8 cellular contexts compared by ENCODE assay signal in genomic region chr17:81393684-81394376, GRCh38. TPM values are rescaled to one million over a fixed set of nuclear protein-coding genes. Genes with fewer than 3 reads are reported as not detected.
DNase-seq lines count a peak whose midpoint lies in the region; ATAC-seq lines count a peak whose summit lies in the region.

No MANE protein-coding gene starts in this region.

- peaks cover 30 to 41% of the 10 kb centered on the region in 2 donors for H3K27me3 Mint-ChIP-seq in CD4-positive, alpha-beta memory T cell

- peaks cover 0 to 20% (median 0%) of the 10 kb centered on the region in 8 donors for H3K9me3 Mint-ChIP-seq in CD4-positive, alpha-beta memory T cell

- H3K4me3 Mint-ChIP-seq in CD4-positive, alpha-beta memory T cell, result peak overlapping the region in 7 of 8 donors; percentile 32 to 71 (median 53)

- no peak overlapping the region for H3K4me3 ChIP-seq in CD4-positive, alpha-beta memory T cell (ENCODE audit: low read length in 2 of 2)
- peak overlapping the region; percentile 75 to 82 for H3K4me3 ChIP-seq in muscle layer of duodenum (ENCODE audit: low read depth in 1 of 2, low read length in 2 of 2)

- no peaks in the 10 kb centered on the region for H3K36me3 ChIP-seq in CD4-positive, alpha-beta memory T cell (ENCODE audit: insufficient read depth, low read length)
- no peaks in the 10 kb centered on the region for H3K36me3 ChIP-seq in muscle layer of duodenum (ENCODE audit: control insufficient read depth in 1 of 2, insufficient read depth in 2 of 2, low read length in 2 of 2)

- peaks cover 66% of the 10 kb centered on the region for H3K27me3 ChIP-seq in CD4-positive, alpha-beta memory T cell (ENCODE audit: insufficient read depth, low read length)
- no peaks in the 10 kb centered on the region for H3K27me3 ChIP-seq in muscle layer of duodenum (ENCODE audit: low read depth, low read length)

- H3K4me1 ChIP-seq in CD4-positive, alpha-beta memory T cell (ENCODE audit: insufficient read depth, low read length), result peaks cover 52% of the 10 kb centered on the region
- H3K4me1 ChIP-seq in muscle layer of duodenum (ENCODE audit: control insufficient read depth in 1 of 2, insufficient read depth in 2 of 2, low read length in 2 of 2), result peaks cover 22 to 41% of the 10 kb centered on the region in 2 donors

- H3K9me3 ChIP-seq in CD4-positive, alpha-beta memory T cell (ENCODE audit: control insufficient read depth in 1 of 2, low read length in 2 of 2), result no peaks in the 10 kb centered on the region
- no peaks in the 10 kb centered on the region for H3K9me3 ChIP-seq in muscle layer of duodenum (ENCODE audit: control insufficient read depth in 1 of 2, low read length in 2 of 2)

- peak overlapping the region in 4 of 7 donors; percentile 37 to 90 (median 84) for H3K27ac Mint-ChIP-seq in CD4-positive, alpha-beta memory T cell

- peaks cover 8 to 35% (median 19%) of the 10 kb centered on the region in 4 donors for H3K4me1 Mint-ChIP-seq in CD4-positive, alpha-beta memory T cell

- intact Hi-C loops in CD4-positive, alpha-beta memory T cell (cut with micrococcal nuclease), result loop anchor here (2.0 to 10.0 kb wide), 2 partner anchors 91 to 117 kb away; no protein-coding TSS in a partner anchor

- DNase-seq in CD4-positive, alpha-beta memory T cell, result peak in 2 of 5 donors; percentile 24 to 35
- DNase-seq in NCI-H526 treated with DMSO at 0.1 percent for 48 hours (lab: John Stamatoyannopoulos, UW) (peak; percentile 98), fibroblast of peridontal ligament (ENCODE audit: extremely low read depth) (peak; percentile 100)
- DNase-seq in activated CD8-positive, alpha-beta memory T cell treated with anti-CD3 and anti-CD28 coated beads, Interleukin-2, amount 50 U/mL, for 4 hours, result peak; percentile 44
- peak; percentile 89 for DNase-seq in stimulated activated naive CD8-positive, alpha-beta T cell treated with anti-CD3 and anti-CD28 coated beads, Interleukin-15, Interleukin-2, amounts not matched to agents 100 U/mL and 50 U/mL, for 24 hours

- CTCF ChIA-PET in CD4-positive, alpha-beta memory T cell (lab: Charles Lee; ENCODE audit: partially characterized antibody), result no interaction called here

- ATAC-seq in HG03432 (IDR thresholded peaks at IDR 0.05; ENCODE audit: unreplicated experiment) (peak; percentile 44), GM18502 (IDR thresholded peaks at IDR 0.05; ENCODE audit: poor library complexity, unreplicated experiment) (no peak)
- peak; percentile 24 for ATAC-seq in stimulated activated naive CD8-positive, alpha-beta T cell treated with anti-CD3 and anti-CD28 coated beads, Interleukin-15, Interleukin-2, amounts not matched to agents 100 U/mL and 50 U/mL, for 24 hours

- POLR2A ChIA-PET in CD4-positive, alpha-beta memory T cell (lab: Charles Lee; ENCODE audit: partially characterized antibody), result interaction anchor here (0.8 to 1.6 kb wide), 3 partner anchors 36 to 119 kb away, joined by 3 to 6 read pairs (median 4); partner anchors contain the start of gene ACTG1

- H3K27ac ChIP-seq in CD4-positive, alpha-beta memory T cell (ENCODE audit: low read depth, low read length), result no peak overlapping the region
- H3K27ac ChIP-seq in muscle layer of duodenum (ENCODE audit: low read length), result peak overlapping the region; percentile 51

- H3K36me3 Mint-ChIP-seq in CD4-positive, alpha-beta memory T cell, result peaks cover 0 to 3% of the 10 kb centered on the region in 2 donors

RNA-seq across cellular contexts. Expression of gene BAHCC1, which starts 1.4 kb away (rescaled TPM):
- not detected for total RNA-seq in CD4-positive, alpha-beta memory T cell
- not detected for polyA plus RNA-seq in CD4-positive, alpha-beta memory T cell

Comparison
In these comparisons a context has a peak if more than half of its experiments do, and no peak if none do; other contexts are left out.
1. H3K4me3 ChIP-seq: peak in muscle layer of duodenum (2 of 2); none in CD4-positive, alpha-beta memory T cell (0 of 2).